Comparison of ENCODE assay signal across 16 cellular contexts in the genomic region with DNA sequence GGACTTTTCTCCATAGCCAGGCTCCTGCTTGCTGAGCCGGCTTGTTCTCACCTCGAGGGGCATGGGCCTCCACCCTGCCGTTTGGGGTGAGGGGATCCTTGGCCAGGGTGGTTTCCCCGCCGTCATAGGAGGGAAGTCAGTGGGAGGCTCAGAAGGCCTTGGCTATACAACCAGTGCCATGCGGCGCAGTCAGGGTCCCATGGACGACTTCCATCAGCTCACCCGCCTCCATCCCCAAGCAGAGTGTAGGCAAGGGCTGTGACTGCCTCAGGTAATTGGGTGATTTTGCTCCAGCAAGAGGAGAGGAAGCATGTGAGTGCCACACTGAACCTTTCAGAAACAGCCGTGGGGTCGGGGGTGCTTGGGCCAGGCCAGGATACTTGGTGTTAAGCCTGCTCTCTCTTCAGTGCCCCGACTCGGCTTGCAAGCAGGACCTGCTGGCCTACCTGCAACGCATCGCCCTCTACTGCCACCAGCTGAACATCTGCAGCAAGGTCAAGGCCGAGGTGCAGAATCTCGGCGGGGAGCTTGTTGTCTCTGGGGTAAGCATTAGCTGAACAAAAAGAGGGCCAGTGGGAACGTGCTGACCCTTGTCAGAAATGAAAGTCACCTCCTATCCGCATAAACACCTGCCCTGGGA. TPM values are rescaled to one million over a fixed set of nuclear protein-coding genes. Genes with fewer than 3 reads are reported as not detected.
DNase-seq lines count a peak whose midpoint lies in the region; ATAC-seq and TF ChIP-seq lines count a peak whose summit lies in the region.
"Had no signal": no experiment of that assay in that cellular context is flagged by ENCODE, and none has a peak within 500 bp of the region (broad histone marks: within the 10 kb centered on the region; RNA-seq: fewer than 3 reads in every experiment).

No MANE protein-coding gene starts in this region.

- DNase-seq in GM10266 (ENCODE audit: extremely low spot score) (no peak), NCI-H69 (lab: John Stamatoyannopoulos, UW) (peak; percentile 22), epithelial cell of proximal tubule (ENCODE audit: low read depth) (no peak), left lobe of liver (ENCODE audit: low spot score) (no peak), DMS79 (lab: John Stamatoyannopoulos, UW) (no peak)
- DNase-seq: activated CD4-positive, CD25-positive, alpha-beta regulatory T cell; activated T-cell treated with anti-CD3 and anti-CD28 coated beads, Interleukin-2, amount 50 U/mL, for 24 hours; DMS79 treated with DMSO at 0.1 percent for 48 hours; HCEC 1CT; NCI-H226; stimulated activated CD4-positive, alpha-beta T cell treated with anti-CD3 and anti-CD28 coated beads, Interleukin-2, amount 100 ng/mL, for 24 hours had no signal

- H3K27ac ChIP-seq in 22Rv1: no peak overlapping the region
- H3K27ac ChIP-seq: vagina had no signal

- ATAC-seq in GM19035 (IDR thresholded peaks at IDR 0.05; ENCODE audit: unreplicated experiment): no peak
- no peak for ATAC-seq in left lobe of liver
- ATAC-seq in GM18909 (IDR thresholded peaks at IDR 0.05; ENCODE audit: poor library complexity, unreplicated experiment): no peak

- no peak overlapping the region for H3K4me3 ChIP-seq in epithelial cell of proximal tubule (ENCODE audit: low read depth, low read length)
- H3K4me3 ChIP-seq: vagina had no signal

- TF ChIP-seq CTCF in 22Rv1 (IDR thresholded peaks at IDR 0.05): peak; percentile 13; the same call in 1 of the 2 replicates
- TF ChIP-seq CTCF in GM10266 (IDR thresholded peaks at IDR 0.05; ENCODE audit: control insufficient read depth, insufficient read depth, low read depth, missing control alignments): peak; percentile 7
- peak; percentile 34 for TF ChIP-seq CTCF in epithelial cell of proximal tubule (conservative IDR thresholded peaks at IDR 0.05; ENCODE audit: low read depth, low read length)

RNA-seq across cellular contexts. Expression of gene LRRTM2, which starts 57.2 kb away (rescaled TPM):
- total RNA-seq in epithelial cell of proximal tubule (under 0.01 TPM in 1 of 2 replicates, not detected in the other), left lobe of liver (not detected)
- total RNA-seq: B cell had no signal
